In the genomic region with DNA sequence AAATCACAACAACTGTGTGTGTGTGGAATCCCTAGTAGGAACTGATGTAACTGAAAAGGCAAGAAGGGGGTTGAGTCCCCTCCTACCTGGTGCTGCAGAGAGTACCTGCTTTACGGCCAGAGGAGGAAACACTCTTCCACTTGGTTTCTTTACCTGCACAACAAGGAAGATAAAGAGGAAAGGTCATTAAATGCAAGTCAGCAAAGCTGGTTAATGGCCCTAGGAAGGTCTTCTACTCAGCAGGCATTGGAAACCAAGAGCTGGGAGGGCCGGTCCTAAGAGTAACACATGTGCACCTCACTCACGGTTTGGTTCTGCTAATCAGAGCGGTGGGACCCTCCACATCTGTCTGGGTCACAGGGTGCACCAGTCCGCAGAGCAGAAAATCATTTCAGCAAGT, we compare ENCODE assay signal across 9 cellular contexts. TPM values are rescaled to one million over a fixed set of nuclear protein-coding genes. Genes with fewer than 3 reads are reported as not detected.
DNase-seq lines count a peak whose midpoint lies in the region; ATAC-seq, FAIRE-seq and TF ChIP-seq lines count a peak whose summit lies in the region.
"Not testable (repeated sequence)": the region's sequence is repeated elsewhere in the genome, so short reads cannot be mapped to it uniquely, and the experiment has no call there.
"Had no signal": no experiment of that assay in that cellular context is flagged by ENCODE, and none has a peak within 500 bp of the region (broad histone marks: within the 10 kb centered on the region; RNA-seq: fewer than 3 reads in every experiment).

No MANE protein-coding gene starts in this region.

- not testable (repeated sequence) for TF ChIP-seq EP300 in gastroesophageal sphincter (IDR thresholded peaks at IDR 0.05)

- H3K9ac ChIP-seq in OCI-LY1 (ENCODE audit: low read length) = peak overlapping the region; percentile 99

- peak; percentile 81 for FAIRE-seq in GM18507 (lab: Jason Lieb, UNC)

- peak overlapping the region; percentile 92 for H3K4me2 ChIP-seq in OCI-LY1 (ENCODE audit: low read length)

- not testable (repeated sequence) for DNase-seq in GM18507 (ENCODE audit: extremely low spot score, insufficient read length, low read depth); activated CD8-positive, alpha-beta memory T cell treated with anti-CD3 and anti-CD28 coated beads, Interleukin-2, amount 10 ng/mL, durations not matched to agents 7 days and 5 days; central memory CD8-positive, alpha-beta T cell (ENCODE audit: low spot score in 2 of 2); retinal pigment epithelial cell (ENCODE audit: low read depth); vagina (ENCODE audit: extremely low spot score in 2 of 2)

- H3K4me3 ChIP-seq in OCI-LY1 (ENCODE audit: low read depth, low read length, poor library complexity, severe bottlenecking) (peak overlapping the region; percentile 98), gastroesophageal sphincter (peak overlapping the region; percentile 68 to 71), mesodermal cell (ENCODE audit: extremely low read depth, insufficient read depth, low read length, poor library complexity, severe bottlenecking) (peak overlapping the region; percentile 62), retinal pigment epithelial cell (ENCODE audit: low read length) (peak overlapping the region; percentile 78), vagina (peak overlapping the region; percentile 67 to 72)

- WGBS in gastroesophageal sphincter (ENCODE audit: low coverage in 1 of 2), 2 donors = 44% methylated on average over 3 of the region's 5 CpGs; no CpG with 5 or more reads in 1 of the 2 donors
- WGBS in mesodermal cell (ENCODE audit: insufficient coverage in 2 of 2), 2 experiments = 43 to 74% methylated on average over 3 to 4 of the region's 5 CpGs

- intact Hi-C loops in vagina (cut with DNase I) = not testable (repeated sequence)

- H3K27me3 ChIP-seq in OCI-LY1 (ENCODE audit: insufficient read depth, low read length); gastroesophageal sphincter; vagina: not testable (repeated sequence)

- H4K20me1 ChIP-seq in OCI-LY1 (ENCODE audit: insufficient read depth, low read length) = not testable (repeated sequence)

- H3K9me3 Mint-ChIP-seq in activated CD8-positive, alpha-beta memory T cell treated with anti-CD3 and anti-CD28 coated beads, Interleukin-2, amount 10 ng/mL, durations not matched to agents 7 days and 5 days (ENCODE audit: low read depth); central memory CD8-positive, alpha-beta T cell: not testable (repeated sequence)

- not testable (repeated sequence) for H3K36me3 ChIP-seq in OCI-LY1 (ENCODE audit: insufficient read depth, low read length); mesodermal cell (ENCODE audit: control insufficient read depth, insufficient read depth, low read length); vagina
- H3K36me3 ChIP-seq in gastroesophageal sphincter = peaks cover 0 to 16% of the 10 kb centered on the region in 2 donors

- ATAC-seq in activated CD8-positive, alpha-beta memory T cell treated with anti-CD3 and anti-CD28 coated beads, Interleukin-2, amount 10 ng/mL, durations not matched to agents 7 days and 5 days; central memory CD8-positive, alpha-beta T cell (replicated peaks; ENCODE audit: extremely low read depth, poor library complexity, severe bottlenecking); gastroesophageal sphincter: not testable (repeated sequence)

- H3K9me3 ChIP-seq in OCI-LY1 (ENCODE audit: low read length); gastroesophageal sphincter; mesodermal cell (ENCODE audit: control insufficient read depth, low read length); vagina: not testable (repeated sequence)

- H3K27ac ChIP-seq in OCI-LY1 (ENCODE audit: low read depth, low read length, poor library complexity, severe bottlenecking) = not testable (repeated sequence)
- H3K27ac ChIP-seq in gastroesophageal sphincter (peak overlapping the region in 3 of 4 donors; percentile 92 to 98 (median 93)), mesodermal cell (ENCODE audit: low read depth, low read length, severe bottlenecking) (peak overlapping the region; percentile 97), vagina (peak overlapping the region; percentile 90)

- TF ChIP-seq CTCF in OCI-LY1 (IDR thresholded peaks at IDR 0.05; ENCODE audit: low read length); gastroesophageal sphincter (IDR thresholded peaks at IDR 0.05); retinal pigment epithelial cell (conservative IDR thresholded peaks at IDR 0.05; ENCODE audit: low read depth, low read length); vagina (IDR thresholded peaks at IDR 0.05): not testable (repeated sequence)

- not testable (repeated sequence) for H3K36me3 Mint-ChIP-seq in activated CD8-positive, alpha-beta memory T cell treated with anti-CD3 and anti-CD28 coated beads, Interleukin-2, amount 10 ng/mL, durations not matched to agents 7 days and 5 days; central memory CD8-positive, alpha-beta T cell (ENCODE audit: insufficient read depth)

- not testable (repeated sequence) for TF ChIP-seq POLR2A in gastroesophageal sphincter (IDR thresholded peaks at IDR 0.05); vagina (IDR thresholded peaks at IDR 0.05)

- not testable (repeated sequence) for H3K9me2 ChIP-seq in OCI-LY1 (ENCODE audit: low read depth, low read length)

- not testable (repeated sequence) for H3K27me3 Mint-ChIP-seq in activated CD8-positive, alpha-beta memory T cell treated with anti-CD3 and anti-CD28 coated beads, Interleukin-2, amount 10 ng/mL, durations not matched to agents 7 days and 5 days; central memory CD8-positive, alpha-beta T cell

- CTCF ChIA-PET in activated CD8-positive, alpha-beta memory T cell treated with anti-CD3 and anti-CD28 coated beads, Interleukin-2, amount 10 ng/mL, durations not matched to agents 7 days and 5 days (lab: Charles Lee) = interaction anchor here (1.0 kb wide), 1 partner anchor 139 kb away, joined by 4 read pairs; no protein-coding TSS in a partner anchor

- peak overlapping the region; percentile 85 for H3K4me3 Mint-ChIP-seq in activated CD8-positive, alpha-beta memory T cell treated with anti-CD3 and anti-CD28 coated beads, Interleukin-2, amount 10 ng/mL, durations not matched to agents 7 days and 5 days
- peak overlapping the region; percentile 76 for H3K4me3 Mint-ChIP-seq in central memory CD8-positive, alpha-beta T cell

- H3F3A ChIP-seq in OCI-LY1 (ENCODE audit: insufficient read depth, low read length) = not testable (repeated sequence)

- H2AFZ ChIP-seq in OCI-LY1 (ENCODE audit: low read length) = not testable (repeated sequence)

- peak overlapping the region; percentile 97 for H3K27ac Mint-ChIP-seq in activated CD8-positive, alpha-beta memory T cell treated with anti-CD3 and anti-CD28 coated beads, Interleukin-2, amount 10 ng/mL, durations not matched to agents 7 days and 5 days
- peak overlapping the region; percentile 93 for H3K27ac Mint-ChIP-seq in central memory CD8-positive, alpha-beta T cell (ENCODE audit: low read depth)

- peaks cover 13% of the 10 kb centered on the region for H3K4me1 ChIP-seq in OCI-LY1 (ENCODE audit: insufficient read depth, low read length, severe bottlenecking)
- H3K4me1 ChIP-seq in gastroesophageal sphincter = peaks cover 0 to 13% (median 4%) of the 10 kb centered on the region in 3 donors
- not testable (repeated sequence) for H3K4me1 ChIP-seq in mesodermal cell (ENCODE audit: control insufficient read depth, insufficient read depth, low read length, poor library complexity, severe bottlenecking); vagina

- H3K79me2 ChIP-seq in OCI-LY1 (ENCODE audit: insufficient read depth, low read length) = not testable (repeated sequence)

- not testable (repeated sequence) for H3K4me1 Mint-ChIP-seq in activated CD8-positive, alpha-beta memory T cell treated with anti-CD3 and anti-CD28 coated beads, Interleukin-2, amount 10 ng/mL, durations not matched to agents 7 days and 5 days; central memory CD8-positive, alpha-beta T cell

RNA-seq across cellular contexts. Expression of a gene that starts 1.0 kb away (rescaled TPM):
- total RNA-seq in activated CD8-positive, alpha-beta memory T cell treated with anti-CD3 and anti-CD28 coated beads, Interleukin-2, amount 10 ng/mL, durations not matched to agents 7 days and 5 days = 10 to 100 TPM; 53.4 to 73.7 TPM
- total RNA-seq in gastroesophageal sphincter = 10 to 100 TPM; 14.8 to 21.0 (median 17.5) TPM
- 35.0 TPM for polyA plus RNA-seq in mesodermal cell (2013, experiment 1 of 2)
- 30.8 TPM for polyA plus RNA-seq in mesodermal cell (2013, experiment 2 of 2)
- total RNA-seq in vagina = 15.5 TPM

RNA-seq across cellular contexts. Expression of a gene that starts 8.0 kb away (rescaled TPM):
- total RNA-seq in activated CD8-positive, alpha-beta memory T cell treated with anti-CD3 and anti-CD28 coated beads, Interleukin-2, amount 10 ng/mL, durations not matched to agents 7 days and 5 days = under 1 TPM in 1 of 2 experiments, not detected in 1; 0.37 TPM
- total RNA-seq in gastroesophageal sphincter (not detected), vagina (not detected)
- polyA plus RNA-seq in mesodermal cell (2013, experiment 1 of 2) = not detected
- polyA plus RNA-seq in mesodermal cell (2013, experiment 2 of 2) = not detected
- total RNA-seq: left colon had no signal

RNA-seq across cellular contexts. Expression of a gene that starts 56.3 kb away (rescaled TPM):
- total RNA-seq in activated CD8-positive, alpha-beta memory T cell treated with anti-CD3 and anti-CD28 coated beads, Interleukin-2, amount 10 ng/mL, durations not matched to agents 7 days and 5 days = not detected
- not detected for total RNA-seq in gastroesophageal sphincter
- polyA plus RNA-seq in mesodermal cell (2013, experiment 1 of 2) = not detected
- not detected for polyA plus RNA-seq in mesodermal cell (2013, experiment 2 of 2)
- total RNA-seq in vagina = not detected
- total RNA-seq: left colon had no signal
